ENCODE assay signal across 1 cellular context in the genomic region with DNA sequence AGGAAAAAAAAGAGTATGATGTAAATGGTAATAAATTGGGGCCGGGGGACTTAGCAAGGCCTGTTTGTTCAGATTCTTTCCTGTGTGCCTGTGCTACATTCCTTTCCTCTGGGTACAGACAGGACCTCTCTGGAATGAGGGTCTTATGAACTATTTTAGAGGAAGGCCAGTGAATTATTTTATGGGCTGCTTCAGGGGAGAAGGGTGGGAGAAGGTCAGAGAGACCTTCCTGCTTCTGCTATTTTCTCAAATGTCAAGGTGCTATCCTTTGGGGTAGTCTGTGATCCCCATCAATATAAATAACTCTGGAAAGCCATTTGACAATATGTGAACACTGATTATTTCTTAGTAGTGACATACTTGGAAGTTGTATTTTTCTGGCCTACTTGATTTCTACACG.
TF ChIP-seq lines count a peak whose summit lies in the region.

No MANE protein-coding gene starts in this region.

TF ChIP-seq in GM23338, 12 proteins besides CTCF, POLR2A, EP300 and RAD21 (continued from another document):
- TF ChIP-seq ZNF462 (CRISPR knock-in tag; IDR thresholded peaks at IDR 0.05) (no peak), EZH2 (IDR thresholded peaks at IDR 0.05; ENCODE audit: low read depth, unreplicated experiment) (no peak), ZNF331 (CRISPR knock-in tag; IDR thresholded peaks at IDR 0.05; ENCODE audit: low read depth) (no peak), EZH2phosphoT487 (IDR thresholded peaks at IDR 0.05; ENCODE audit: unreplicated experiment) (no peak), JUNB (IDR thresholded peaks at IDR 0.05; ENCODE audit: unreplicated experiment) (no peak)
